In the genomic region with DNA sequence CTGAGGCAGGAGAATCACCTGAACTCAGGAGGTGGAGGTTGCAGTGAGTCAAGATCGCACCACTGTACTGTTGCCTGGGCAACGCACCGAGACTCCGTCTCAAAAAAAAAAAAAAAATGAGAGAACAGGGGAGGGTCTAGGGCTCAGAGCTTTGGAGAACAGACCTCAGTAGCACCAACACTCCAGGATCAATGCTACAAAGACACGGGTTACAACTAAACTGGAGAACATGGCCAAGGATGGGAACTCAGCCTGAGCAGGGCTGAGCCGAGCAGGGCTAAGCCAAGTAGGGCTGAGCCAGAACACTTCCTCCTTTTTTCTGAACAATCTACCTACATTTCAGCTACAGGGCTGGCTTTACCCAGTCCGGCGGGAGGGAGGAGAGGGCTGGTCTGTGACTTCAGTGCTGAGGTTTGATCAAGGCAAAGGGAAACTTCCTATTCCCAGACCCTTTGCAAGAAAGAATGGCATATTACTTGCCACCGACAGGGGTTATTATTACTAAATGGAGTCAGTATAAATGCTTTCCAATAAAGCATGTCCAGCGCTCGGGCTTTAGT, we compare ENCODE assay signal across 2 cellular contexts.
TF ChIP-seq lines count a peak whose summit lies in the region.

No MANE protein-coding gene starts in this region.

TF ChIP-seq in IMR-90, 13 proteins besides CTCF, POLR2A, EP300 and RAD21:
- TF ChIP-seq SMC3 (IDR thresholded peaks at IDR 0.05; ENCODE audit: low read depth, low read length) (no peak), CHD1 (IDR thresholded peaks at IDR 0.05; ENCODE audit: low read depth, low read length) (no peak), NFE2L2 (IDR thresholded peaks at IDR 0.05; ENCODE audit: low read depth, low read length) (no peak), MAFK (IDR thresholded peaks at IDR 0.05; ENCODE audit: low read depth, low read length) (no peak), MXI1 (IDR thresholded peaks at IDR 0.05; ENCODE audit: borderline replicate concordance, low read depth, low read length) (no peak), FOS (IDR thresholded peaks at IDR 0.05; ENCODE audit: low read depth, low read length) (no peak), MAZ (IDR thresholded peaks at IDR 0.05; ENCODE audit: borderline replicate concordance, low read depth, low read length) (no peak), BHLHE40 (IDR thresholded peaks at IDR 0.05; ENCODE audit: low read depth, low read length) (no peak), RFX5 (IDR thresholded peaks at IDR 0.05; ENCODE audit: low read depth, low read length) (no peak), CEBPB (IDR thresholded peaks at IDR 0.05; ENCODE audit: low read depth, low read length) (no peak), RCOR1 (IDR thresholded peaks at IDR 0.05; ENCODE audit: insufficient replicate concordance, low read length) (no peak)
- TF ChIP-seq, protein P1, sequence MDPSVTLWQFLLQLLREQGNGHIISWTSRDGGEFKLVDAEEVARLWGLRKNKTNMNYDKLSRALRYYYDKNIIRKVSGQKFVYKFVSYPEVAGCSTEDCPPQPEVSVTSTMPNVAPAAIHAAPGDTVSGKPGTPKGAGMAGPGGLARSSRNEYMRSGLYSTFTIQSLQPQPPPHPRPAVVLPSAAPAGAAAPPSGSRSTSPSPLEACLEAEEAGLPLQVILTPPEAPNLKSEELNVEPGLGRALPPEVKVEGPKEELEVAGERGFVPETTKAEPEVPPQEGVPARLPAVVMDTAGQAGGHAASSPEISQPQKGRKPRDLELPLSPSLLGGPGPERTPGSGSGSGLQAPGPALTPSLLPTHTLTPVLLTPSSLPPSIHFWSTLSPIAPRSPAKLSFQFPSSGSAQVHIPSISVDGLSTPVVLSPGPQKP (IDR thresholded peaks at IDR 0.05; ENCODE audit: borderline replicate concordance, low read depth, low read length): no peak
- TF ChIP-seq, protein P2, sequence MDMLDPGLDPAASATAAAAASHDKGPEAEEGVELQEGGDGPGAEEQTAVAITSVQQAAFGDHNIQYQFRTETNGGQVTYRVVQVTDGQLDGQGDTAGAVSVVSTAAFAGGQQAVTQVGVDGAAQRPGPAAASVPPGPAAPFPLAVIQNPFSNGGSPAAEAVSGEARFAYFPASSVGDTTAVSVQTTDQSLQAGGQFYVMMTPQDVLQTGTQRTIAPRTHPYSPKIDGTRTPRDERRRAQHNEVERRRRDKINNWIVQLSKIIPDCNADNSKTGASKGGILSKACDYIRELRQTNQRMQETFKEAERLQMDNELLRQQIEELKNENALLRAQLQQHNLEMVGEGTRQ (IDR thresholded peaks at IDR 0.05; ENCODE audit: low read depth, low read length): no peak

TF ChIP-seq in H1, 55 proteins besides CTCF, POLR2A, EP300 and RAD21:
- no peak for TF ChIP-seq TAF7 (optimal IDR thresholded peaks at IDR 0.05; ENCODE audit: borderline replicate concordance, low read depth, low read length)
- no peak for TF ChIP-seq SIRT6 (IDR thresholded peaks at IDR 0.05; ENCODE audit: low read length)
- TF ChIP-seq, protein P3, sequence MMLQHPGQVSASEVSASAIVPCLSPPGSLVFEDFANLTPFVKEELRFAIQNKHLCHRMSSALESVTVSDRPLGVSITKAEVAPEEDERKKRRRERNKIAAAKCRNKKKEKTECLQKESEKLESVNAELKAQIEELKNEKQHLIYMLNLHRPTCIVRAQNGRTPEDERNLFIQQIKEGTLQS (IDR thresholded peaks at IDR 0.05; ENCODE audit: insufficient read depth, low read depth, low read length): no peak
- TF ChIP-seq SIN3A (conservative IDR thresholded peaks at IDR 0.05 in 1 of 2, IDR thresholded peaks at IDR 0.05 in 1 of 2; ENCODE audit: low read depth in 1 of 2, low read length in 2 of 2): no peak
- TF ChIP-seq GABPA (IDR thresholded peaks at IDR 0.05; ENCODE audit: borderline replicate concordance, insufficient read depth, low read length): no peak
- no peak for TF ChIP-seq CREB1 (IDR thresholded peaks at IDR 0.05)
- no peak for TF ChIP-seq BACH1 (IDR thresholded peaks at IDR 0.05; ENCODE audit: low read length)
- TF ChIP-seq NANOG (IDR thresholded peaks at IDR 0.05; ENCODE audit: insufficient read depth, low read depth, low read length, poor library complexity, severe bottlenecking): no peak
- TF ChIP-seq POU5F1 (IDR thresholded peaks at IDR 0.05; ENCODE audit: low read depth, low read length): no peak
- TF ChIP-seq JUND (IDR thresholded peaks at IDR 0.05; ENCODE audit: low read length): no peak
- TF ChIP-seq SRF (IDR thresholded peaks at IDR 0.05; ENCODE audit: low read depth, low read length): no peak
- TF ChIP-seq, protein P4, sequence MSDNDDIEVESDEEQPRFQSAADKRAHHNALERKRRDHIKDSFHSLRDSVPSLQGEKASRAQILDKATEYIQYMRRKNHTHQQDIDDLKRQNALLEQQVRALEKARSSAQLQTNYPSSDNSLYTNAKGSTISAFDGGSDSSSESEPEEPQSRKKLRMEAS (IDR thresholded peaks at IDR 0.05): no peak
- TF ChIP-seq POLR2AphosphoS5 (IDR thresholded peaks at IDR 0.05; ENCODE audit: low read depth, low read length): no peak
- no peak for TF ChIP-seq TEAD4 (IDR thresholded peaks at IDR 0.05; ENCODE audit: low read depth, low read length)
- no peak for TF ChIP-seq SP2 (IDR thresholded peaks at IDR 0.05; ENCODE audit: low read length)
- TF ChIP-seq RFX5 (IDR thresholded peaks at IDR 0.05; ENCODE audit: borderline replicate concordance, low read depth, low read length): no peak
- TF ChIP-seq JUN (IDR thresholded peaks at IDR 0.05; ENCODE audit: low read depth, low read length): no peak
- TF ChIP-seq ZNF274 (IDR thresholded peaks at IDR 0.05; ENCODE audit: borderline replicate concordance, extremely low read depth, low read length): no peak
- TF ChIP-seq RNF2 (IDR thresholded peaks at IDR 0.05; ENCODE audit: borderline replicate concordance, low read depth, low read length, missing control alignments, poor library complexity, severe bottlenecking): no peak
- TF ChIP-seq CHD1 (IDR thresholded peaks at IDR 0.05; ENCODE audit: low read depth, low read length): no peak
